ENCODE assay signal across 11 cellular contexts in the genomic region with DNA sequence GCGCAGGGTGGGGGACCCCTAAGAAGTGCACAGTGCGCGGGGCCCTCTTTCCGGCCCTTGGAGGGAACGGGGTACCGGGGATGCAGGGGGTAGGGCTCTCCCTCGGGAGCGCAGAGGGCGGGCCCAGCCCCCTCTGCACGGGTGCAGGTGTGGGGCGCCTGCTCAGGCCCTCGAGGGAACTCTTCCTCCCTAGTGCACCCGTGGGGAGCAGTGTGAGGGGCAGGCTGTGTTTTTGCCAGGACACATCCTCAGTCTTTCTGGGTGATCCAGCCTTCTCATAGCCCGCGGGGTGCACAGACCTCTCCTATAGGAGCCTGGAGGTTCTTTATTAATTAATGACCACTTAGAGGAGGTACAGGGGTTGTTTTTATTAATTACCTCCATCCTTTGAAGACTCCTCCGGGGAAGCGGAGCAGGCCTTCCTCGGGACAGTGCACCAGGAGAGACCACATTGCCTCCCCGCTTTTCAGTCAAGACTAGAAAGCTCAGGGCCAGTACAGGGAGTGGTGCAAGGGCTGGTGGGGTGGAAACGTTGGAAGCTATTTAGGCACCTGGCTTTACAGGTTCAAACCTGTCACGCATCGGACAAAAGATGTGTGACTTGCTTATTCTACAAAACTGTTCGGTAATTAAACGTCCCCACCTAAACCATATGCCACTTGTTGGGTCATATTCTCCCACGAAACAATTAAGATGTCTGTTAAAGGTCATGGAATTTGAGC. TPM values are rescaled to one million over a fixed set of nuclear protein-coding genes. Genes with fewer than 3 reads are reported as not detected.
DNase-seq lines count a peak whose midpoint lies in the region; ATAC-seq, FAIRE-seq and TF ChIP-seq lines count a peak whose summit lies in the region.
"Had no signal": no experiment of that assay in that cellular context is flagged by ENCODE, and none has a peak within 500 bp of the region (broad histone marks: within the 10 kb centered on the region; RNA-seq: fewer than 3 reads in every experiment).

No MANE protein-coding gene starts in this region.

- H3K4me1 ChIP-seq in heart left ventricle (peaks cover 0 to 15% (median 4%) of the 10 kb centered on the region in 12 donors), mesodermal cell (ENCODE audit: control insufficient read depth, insufficient read depth, low read length, poor library complexity, severe bottlenecking) (peaks cover 3% of the 10 kb centered on the region), upper lobe of right lung (peaks cover 12% of the 10 kb centered on the region)

- FAIRE-seq in bronchial epithelial cell (lab: Jason Lieb, UNC): no peak

- H3K9me3 ChIP-seq in heart left ventricle (no peaks in the 10 kb centered on the region), mesodermal cell (ENCODE audit: control insufficient read depth, low read length) (no peaks in the 10 kb centered on the region), upper lobe of right lung (no peaks in the 10 kb centered on the region)

- ATAC-seq in heart left ventricle (peak in 1 of 4 donors; percentile 29), Right ventricle myocardium inferior (no peak), upper lobe of right lung (peak; percentile 41)

- intact Hi-C loops in heart left ventricle (cut with DNase I): no loop called here
- intact Hi-C loops in Right ventricle myocardium inferior (cut with DNase I): no loop called here
- intact Hi-C loops in upper lobe of right lung (cut with DNase I): no loop called here

- H3K27me3 ChIP-seq in heart left ventricle (peaks cover 17 to 64% (median 29%) of the 10 kb centered on the region in 9 donors), bronchial epithelial cell (ENCODE audit: control insufficient read depth, insufficient read depth, low read length) (no peaks in the 10 kb centered on the region), upper lobe of right lung (peaks cover 47% of the 10 kb centered on the region)

- DNase-seq in heart left ventricle (no peak), Right ventricle myocardium inferior (ENCODE audit: missing footprints) (no peak), bronchial epithelial cell (ENCODE audit: low read depth) (no peak), upper lobe of right lung (no peak), CD1c-positive myeloid dendritic cell (ENCODE audit: extremely low spot score) (no peak), NCI-H510A (lab: John Stamatoyannopoulos, UW) (no peak), foreskin fibroblast (no peak)
- DNase-seq: HFFc6 had no signal

- H3K27ac ChIP-seq in heart left ventricle (no peak overlapping the region), mesodermal cell (ENCODE audit: low read depth, low read length, severe bottlenecking) (no peak overlapping the region), upper lobe of right lung (no peak overlapping the region)

- 37 to 56% (median 45%) methylated on average over 17 to 25 of the region's 25 CpGs for WGBS in heart left ventricle, 4 donors
- 34 to 43% methylated on average over 12 to 16 of the region's 25 CpGs for WGBS in mesodermal cell (ENCODE audit: insufficient coverage in 2 of 2), 2 experiments

- no peaks in the 10 kb centered on the region for H3K36me3 ChIP-seq in heart left ventricle
- peaks cover 3% of the 10 kb centered on the region for H3K36me3 ChIP-seq in bronchial epithelial cell (ENCODE audit: control insufficient read depth, insufficient read depth, low read length)
- H3K36me3 ChIP-seq in mesodermal cell (ENCODE audit: control insufficient read depth, insufficient read depth, low read length): no peaks in the 10 kb centered on the region
- no peaks in the 10 kb centered on the region for H3K36me3 ChIP-seq in upper lobe of right lung

- TF ChIP-seq POLR2A in heart left ventricle (IDR thresholded peaks at IDR 0.05): no peak

- H3K4me3 ChIP-seq in heart left ventricle (peak overlapping the region in 11 of 12 donors; percentile 13 to 51 (median 34)), bronchial epithelial cell (ENCODE audit: low read depth, low read length) (peak overlapping the region; percentile 62), mesodermal cell (ENCODE audit: extremely low read depth, insufficient read depth, low read length, poor library complexity, severe bottlenecking) (peak overlapping the region; percentile 16), upper lobe of right lung (peak overlapping the region; percentile 31), foreskin fibroblast (ENCODE audit: low read depth in 1 of 2, low read length in 2 of 2) (no peak overlapping the region)

- no peak for TF ChIP-seq CTCF in heart left ventricle (IDR thresholded peaks at IDR 0.05)
- no peak for TF ChIP-seq CTCF in bronchial epithelial cell (IDR thresholded peaks at IDR 0.05; ENCODE audit: insufficient read depth, low read length, severe bottlenecking)
- no peak for TF ChIP-seq CTCF in upper lobe of right lung (IDR thresholded peaks at IDR 0.05)
- TF ChIP-seq CTCF in foreskin fibroblast (IDR thresholded peaks at IDR 0.05; ENCODE audit: low read depth, low read length): no peak

RNA-seq across cellular contexts. Expression of a gene that starts 0.6 kb away (rescaled TPM):
- total RNA-seq in heart left ventricle (not detected), Right ventricle myocardium inferior (not detected), bronchial epithelial cell (32.6 and 99.9 TPM in 2 replicates), upper lobe of right lung (not detected)
- not detected for polyA plus RNA-seq in heart left ventricle
- polyA plus RNA-seq in mesodermal cell (2013, experiment 1 of 2): not detected
- not detected for polyA plus RNA-seq in mesodermal cell (2013, experiment 2 of 2)
- total RNA-seq: HFFc6, M059J, pulmonary artery endothelial cell had no signal

RNA-seq across cellular contexts. Expression of a gene that starts 40.0 kb away (rescaled TPM):
- total RNA-seq in heart left ventricle (1 to 10 TPM in 1 of 9 donors, under 1 TPM in 7, not detected in 1; 0.10 to 2.0 (median 0.22) TPM), Right ventricle myocardium inferior (0.46 TPM), bronchial epithelial cell (192 and 432 TPM in 2 replicates), upper lobe of right lung (0.93 TPM)
- under 1 TPM; 0.30 to 0.62 TPM for polyA plus RNA-seq in heart left ventricle
- not detected for polyA plus RNA-seq in mesodermal cell (2013, experiment 1 of 2)
- polyA plus RNA-seq in mesodermal cell (2013, experiment 2 of 2): 0.25 TPM
- total RNA-seq: HFFc6, pulmonary artery endothelial cell had no signal

Comparison
In these comparisons a context has a peak if more than half of its experiments do, and no peak if none do; other contexts are left out.
1. H3K4me3 ChIP-seq: peak in heart left ventricle (11 of 12), bronchial epithelial cell (single experiment), mesodermal cell (single experiment) and upper lobe of right lung (single experiment); none in foreskin fibroblast (0 of 2).
2. RNA of a gene that starts 0.6 kb away (total RNA-seq): 32.6 to 99.9 TPM in bronchial epithelial cell; not detected in upper lobe of right lung (single experiment), not detected in heart left ventricle and not detected in Right ventricle myocardium inferior (single experiment); every median in the first group is over 10 times any median in the second.
3. RNA of a gene that starts 40.0 kb away (total RNA-seq): 192 to 432 TPM in bronchial epithelial cell; 0.93 TPM in upper lobe of right lung (single experiment), 0.46 TPM in Right ventricle myocardium inferior (single experiment) and 0.10 to 2.0 TPM in heart left ventricle; every median in the first group is over 10 times any median in the second.